In genomic region chr7:138565451-138566114, GRCh38 we compare ENCODE assay signal across 1 cellular context.
TF ChIP-seq lines count a peak whose summit lies in the region.

No MANE protein-coding gene starts in this region.

TF ChIP-seq in H1, 55 proteins besides CTCF, POLR2A, EP300 and RAD21 (continued from another document):
- TF ChIP-seq ATF2 (IDR thresholded peaks at IDR 0.05; ENCODE audit: low read length) (no peak), CBX5 (IDR thresholded peaks at IDR 0.05; ENCODE audit: low read depth, low read length) (0 out of 2 replicates have a peak, but pooled peaks have one; percentile 79)
TF ChIP-seq in H1: peak in this region for 1.
